ENCODE assay signal across 1 cellular context in genomic region chr15:98647774-98648653, GRCh38.
A peak's percentile ranks its signal among the peaks of the same experiment; 100 is the strongest.
TF ChIP-seq lines count a peak whose summit lies in the region.

IGF1R (plus strand) TSS chr15:98648539; CDS start chr15:98649582, 1,043 bp downstream.

TF ChIP-seq in HepG2, 621 proteins besides CTCF, POLR2A, EP300 and RAD21 (continued from another document and continues in another):
- TF ChIP-seq ZNF362 (CRISPR knock-in tag; IDR thresholded peaks at IDR 0.05; ENCODE audit: borderline replicate concordance) (peak; percentile 75; the same call in 1 of the 2 replicates), ZNF317 (CRISPR knock-in tag; IDR thresholded peaks at IDR 0.05) (no peak), KDM2A (CRISPR knock-in tag; IDR thresholded peaks at IDR 0.05; ENCODE audit: borderline replicate concordance, low read depth) (peak; percentile 15; the same call in 1 of the 2 replicates), HNF4G (IDR thresholded peaks at IDR 0.05; ENCODE audit: borderline replicate concordance, low read depth, low read length) (no peak), HNF4G (CRISPR knock-in tag; IDR thresholded peaks at IDR 0.05; ENCODE audit: borderline replicate concordance, low read depth) (no peak), FOXA3 (CRISPR knock-in tag; IDR thresholded peaks at IDR 0.05) (peak; percentile 36; the same call in 1 of the 2 replicates), PCBP1 (IDR thresholded peaks at IDR 0.05; ENCODE audit: borderline replicate concordance, low read depth, low read length) (peak; percentile 85; the same call in 1 of the 2 replicates), AGO2 (optimal IDR thresholded peaks at IDR 0.05; ENCODE audit: low read depth, low read length) (peak; percentile 73), ZNF441 (CRISPR knock-in tag; IDR thresholded peaks at IDR 0.05; ENCODE audit: borderline replicate concordance) (0 out of 2 replicates have a peak, but pooled peaks have one; percentile 21), MAZ (IDR thresholded peaks at IDR 0.05; ENCODE audit: borderline replicate concordance, low read depth, low read length) (peak; percentile 66; the same call in 1 of the 2 replicates), MAZ (CRISPR knock-in tag; IDR thresholded peaks at IDR 0.05; ENCODE audit: low read depth) (peak; percentile 30; the same call in 1 of the 2 replicates), SAP130 (CRISPR knock-in tag; IDR thresholded peaks at IDR 0.05; ENCODE audit: low read depth) (peak; percentile 38), BCL6 (CRISPR knock-in tag; IDR thresholded peaks at IDR 0.05) (peak; percentile 56), PAXIP1 (CRISPR knock-in tag; conservative IDR thresholded peaks at IDR 0.05) (0 out of 2 replicates have a peak, but pooled peaks have one; percentile 3), HMGA1 (CRISPR knock-in tag; conservative IDR thresholded peaks at IDR 0.05) (no peak), ZSCAN25 (CRISPR knock-in tag; IDR thresholded peaks at IDR 0.05) (peak; percentile 84; the same call in 1 of the 2 replicates), TERF1 (CRISPR knock-in tag; IDR thresholded peaks at IDR 0.05) (no peak), SKI (IDR thresholded peaks at IDR 0.05; ENCODE audit: partially characterized antibody) (peak; percentile 34), TFDP1 (CRISPR knock-in tag; IDR thresholded peaks at IDR 0.05; ENCODE audit: borderline replicate concordance) (peak; percentile 70; the same call in 1 of the 2 replicates), PATZ1 (CRISPR knock-in tag; IDR thresholded peaks at IDR 0.05) (peak; percentile 55), CAMTA2 (CRISPR knock-in tag; IDR thresholded peaks at IDR 0.05; ENCODE audit: borderline replicate concordance) (no peak), CREBL2 (CRISPR knock-in tag; IDR thresholded peaks at IDR 0.05; ENCODE audit: borderline replicate concordance) (peak; percentile 1; the same call in 1 of the 2 replicates), SNAPC2 (CRISPR knock-in tag; IDR thresholded peaks at IDR 0.05) (no peak), ZNF710 (CRISPR knock-in tag; IDR thresholded peaks at IDR 0.05; ENCODE audit: borderline replicate concordance) (no peak), ZNF101 (CRISPR knock-in tag; IDR thresholded peaks at IDR 0.05; ENCODE audit: borderline replicate concordance, low read depth) (no peak), FIP1L1 (IDR thresholded peaks at IDR 0.05; ENCODE audit: borderline replicate concordance, insufficient read depth, low read depth, low read length) (no peak), MYC (CRISPR knock-in tag; IDR thresholded peaks at IDR 0.05; ENCODE audit: borderline replicate concordance) (peak; percentile 58; the same call in 1 of the 2 replicates), YY1 (IDR thresholded peaks at IDR 0.05; ENCODE audit: insufficient read depth, insufficient replicate concordance, low read depth, low read length) (peak; percentile 78), HNF1A (IDR thresholded peaks at IDR 0.05; ENCODE audit: low read depth) (no peak), HNF1A (CRISPR knock-in tag; IDR thresholded peaks at IDR 0.05; ENCODE audit: borderline replicate concordance) (no peak), ZNF766 (CRISPR knock-in tag; IDR thresholded peaks at IDR 0.05; ENCODE audit: borderline replicate concordance) (no peak), ZBTB7A (CRISPR knock-in tag; IDR thresholded peaks at IDR 0.05) (no peak), FOXO1 (CRISPR knock-in tag; IDR thresholded peaks at IDR 0.05) (peak; percentile 66; the same call in 1 of the 2 replicates), GMEB1 (CRISPR knock-in tag; IDR thresholded peaks at IDR 0.05; ENCODE audit: borderline replicate concordance) (peak; percentile 66), SP5 (CRISPR knock-in tag; IDR thresholded peaks at IDR 0.05; ENCODE audit: borderline replicate concordance, low read depth) (0 out of 2 replicates have a peak, but pooled peaks have one; percentile 24), TFAP4 (IDR thresholded peaks at IDR 0.05; ENCODE audit: borderline replicate concordance, low read depth) (0 out of 2 replicates have a peak, but pooled peaks have one; percentile 17), MYNN (CRISPR knock-in tag; IDR thresholded peaks at IDR 0.05; ENCODE audit: low read depth) (no peak), PHF8 (CRISPR knock-in tag; IDR thresholded peaks at IDR 0.05) (peak; percentile 58; the same call in 1 of the 2 replicates), ZNF652 (CRISPR knock-in tag; IDR thresholded peaks at IDR 0.05; ENCODE audit: borderline replicate concordance, low read depth) (no peak), GATAD2A (CRISPR knock-in tag; IDR thresholded peaks at IDR 0.05) (no peak), POLR2G (IDR thresholded peaks at IDR 0.05; ENCODE audit: low read depth, low read length) (peak; percentile 49; the same call in 1 of the 2 replicates), FOXC1 (CRISPR knock-in tag; IDR thresholded peaks at IDR 0.05; ENCODE audit: borderline replicate concordance) (no peak), SIN3A (IDR thresholded peaks at IDR 0.05; ENCODE audit: borderline replicate concordance, low read depth, low read length) (0 out of 2 replicates have a peak, but pooled peaks have one; percentile 5)
